Comparison of ENCODE assay signal across 14 cellular contexts in the genomic region with DNA sequence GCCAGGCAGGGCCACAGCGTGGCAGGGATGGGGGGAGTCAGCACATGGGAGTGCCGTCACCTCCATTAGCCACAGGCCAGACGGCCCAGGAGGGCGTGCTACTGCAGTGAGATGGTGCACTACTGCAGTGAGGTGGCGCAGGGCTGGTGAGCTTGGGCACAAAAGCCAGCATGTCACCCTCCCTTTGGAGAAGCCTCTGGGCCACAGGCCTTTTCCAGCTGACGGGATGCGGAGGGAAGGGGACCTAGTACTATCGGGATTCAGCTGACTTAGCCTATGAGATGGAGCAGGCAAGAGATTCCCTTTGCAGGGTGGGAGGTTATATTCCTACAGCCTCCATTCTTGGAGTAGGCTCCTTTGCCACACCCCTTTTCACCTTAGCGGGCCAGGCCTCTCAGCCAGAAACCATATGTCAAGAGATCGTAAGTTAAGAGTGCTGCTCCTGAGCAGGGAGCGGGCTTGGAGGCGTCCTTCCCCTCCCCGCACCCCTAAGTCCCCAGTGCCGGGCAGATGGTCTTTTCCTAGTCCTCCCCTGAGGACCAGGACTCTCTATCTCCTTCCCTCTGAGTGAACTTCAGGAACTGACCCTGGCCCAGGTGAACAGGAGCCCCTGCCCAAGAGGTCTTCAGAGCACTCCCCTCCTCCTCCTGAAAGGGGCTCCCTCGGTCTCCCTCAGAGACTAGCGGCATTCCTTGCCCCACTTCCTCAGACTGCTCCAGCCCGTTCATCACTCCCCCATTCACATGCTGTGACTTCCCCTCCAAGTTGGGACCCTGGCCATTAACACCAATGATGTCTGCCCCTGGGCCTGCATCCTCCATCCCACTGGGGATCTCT. TPM values are rescaled to one million over a fixed set of nuclear protein-coding genes. Genes with fewer than 3 reads are reported as not detected.
DNase-seq lines count a peak whose midpoint lies in the region; ATAC-seq and TF ChIP-seq lines count a peak whose summit lies in the region.
"Had no signal": no experiment of that assay in that cellular context is flagged by ENCODE, and none has a peak within 500 bp of the region (broad histone marks: within the 10 kb centered on the region; RNA-seq: fewer than 3 reads in every experiment).

No MANE protein-coding gene starts in this region.

- H3K4me1 Mint-ChIP-seq in naive thymus-derived CD4-positive, alpha-beta T cell: peaks cover 0 to 13% (median 0%) of the 10 kb centered on the region in 7 donors

- H3K4me3 ChIP-seq in A673 (ENCODE audit: low read depth, low read length, poor library complexity, severe bottlenecking) (no peak overlapping the region), NT2/D1 (ENCODE audit: insufficient read length, low read depth) (no peak overlapping the region), gastroesophageal sphincter (no peak overlapping the region), prostate gland (no peak overlapping the region)
- H3K4me3 ChIP-seq in naive thymus-derived CD4-positive, alpha-beta T cell (ENCODE audit: low read length): no peak overlapping the region
- H3K4me3 ChIP-seq: ovary had no signal

- H3K27me3 ChIP-seq in A673 (replicated peaks; ENCODE audit: insufficient read depth, low read depth, low read length, poor library complexity) (peaks cover 12% of the 10 kb centered on the region), NT2/D1 (ENCODE audit: insufficient read depth, insufficient read length) (no peaks in the 10 kb centered on the region), gastroesophageal sphincter (no peaks in the 10 kb centered on the region), prostate gland (replicated peaks; ENCODE audit: insufficient read depth) (no peaks in the 10 kb centered on the region)
- H3K27me3 ChIP-seq in naive thymus-derived CD4-positive, alpha-beta T cell (ENCODE audit: control insufficient read depth in 2 of 2, insufficient read depth in 2 of 2, low read length in 2 of 2): no peaks in the 10 kb centered on the region
- H3K27me3 ChIP-seq: ovary had no signal

- 60 to 67% methylated on average over 3 to 9 of the region's 17 CpGs for WGBS in gastroesophageal sphincter (ENCODE audit: low coverage in 1 of 2), 2 donors
- 64% methylated on average over 15 of the region's 17 CpGs for WGBS in prostate gland

- DNase-seq in A673 (ENCODE audit: low spot score): no peak
- no peak for DNase-seq in NT2/D1 (ENCODE audit: low read depth, low spot score)
- no peak for DNase-seq in prostate gland (ENCODE audit: low spot score)
- DNase-seq in NCI-H2081 treated with DMSO at 0.1 percent for 48 hours (lab: John Stamatoyannopoulos, UW): no peak
- DNase-seq in SKM-1 treated with dmso at 0.1 percent for 144 hours (lab: John Stamatoyannopoulos, UW; ENCODE audit: unreplicated experiment): no peak
- DNase-seq in naive thymus-derived CD4-positive, alpha-beta T cell: no peak
- DNase-seq: activated CD4-positive, alpha-beta T cell treated with anti-CD3 and anti-CD28 coated beads, Interleukin-2, amount 10 ng/mL, durations not matched to agents 24 days and 14 days; left cardiac atrium; NCI-H526 treated with DMSO at 0.1 percent for 48 hours; stimulated activated CD4-positive, alpha-beta T cell treated with anti-CD3 and anti-CD28 coated beads, Interleukin-4, amount 100 ng/mL, for 24 hours; substantia nigra had no signal

- TF ChIP-seq CTCF in A673 (conservative IDR thresholded peaks at IDR 0.05; ENCODE audit: low read depth, low read length) (no peak), gastroesophageal sphincter (IDR thresholded peaks at IDR 0.05) (no peak), prostate gland (IDR thresholded peaks at IDR 0.05) (no peak)

- TF ChIP-seq POLR2A in gastroesophageal sphincter (IDR thresholded peaks at IDR 0.05): no peak
- TF ChIP-seq POLR2A in prostate gland (IDR thresholded peaks at IDR 0.05): no peak

- H3K4me1 ChIP-seq in A673 (ENCODE audit: insufficient read depth, low read length, poor library complexity, severe bottlenecking): peaks cover 5% of the 10 kb centered on the region
- H3K4me1 ChIP-seq in NT2/D1 (ENCODE audit: insufficient read depth, insufficient read length): peaks cover 72% of the 10 kb centered on the region
- H3K4me1 ChIP-seq in gastroesophageal sphincter: peaks cover 2 to 81% (median 56%) of the 10 kb centered on the region in 3 donors
- H3K4me1 ChIP-seq in prostate gland (replicated peaks): no peaks in the 10 kb centered on the region
- no peaks in the 10 kb centered on the region for H3K4me1 ChIP-seq in naive thymus-derived CD4-positive, alpha-beta T cell (ENCODE audit: control insufficient read depth in 2 of 2, insufficient read depth in 2 of 2, low read length in 2 of 2)

- CTCF ChIA-PET in A673 (lab: Charles Lee): interaction anchor here (0.6 kb wide), 1 partner anchor 224 kb away, joined by 6 read pairs; no protein-coding TSS in a partner anchor
- CTCF ChIA-PET in naive thymus-derived CD4-positive, alpha-beta T cell (lab: Charles Lee): interaction anchor here (1.3 kb wide), 1 partner anchor 21 kb away, joined by 3 read pairs; no protein-coding TSS in a partner anchor

- H3K36me3 Mint-ChIP-seq in naive thymus-derived CD4-positive, alpha-beta T cell: no peaks in the 10 kb centered on the region

- peaks cover 7 to 53% (median 10%) of the 10 kb centered on the region in 5 donors for H3K27me3 Mint-ChIP-seq in naive thymus-derived CD4-positive, alpha-beta T cell

- H3K36me3 ChIP-seq in A673 (ENCODE audit: insufficient read depth, low read length, poor library complexity, severe bottlenecking): no peaks in the 10 kb centered on the region
- peaks cover 40% of the 10 kb centered on the region for H3K36me3 ChIP-seq in NT2/D1 (ENCODE audit: insufficient read depth, insufficient read length, low read length)
- peaks cover 0 to 21% of the 10 kb centered on the region in 2 donors for H3K36me3 ChIP-seq in gastroesophageal sphincter
- H3K36me3 ChIP-seq in prostate gland: no peaks in the 10 kb centered on the region
- no peaks in the 10 kb centered on the region for H3K36me3 ChIP-seq in naive thymus-derived CD4-positive, alpha-beta T cell (ENCODE audit: control insufficient read depth in 2 of 3, insufficient read depth in 3 of 3, low read length in 3 of 3)
- H3K36me3 ChIP-seq: ovary had no signal

- POLR2A ChIA-PET in A673 (lab: Charles Lee; ENCODE audit: low non-redundant PET): no interaction called here
- POLR2A ChIA-PET in naive thymus-derived CD4-positive, alpha-beta T cell (lab: Charles Lee): no interaction called here

- no peak for ATAC-seq in gastroesophageal sphincter
- no peak for ATAC-seq in GM21367 (IDR thresholded peaks at IDR 0.05; ENCODE audit: unreplicated experiment)
- no peak for ATAC-seq in naive thymus-derived CD4-positive, alpha-beta T cell

- H3K4me3 Mint-ChIP-seq in naive thymus-derived CD4-positive, alpha-beta T cell: no peak overlapping the region
- H3K4me3 Mint-ChIP-seq: activated CD4-positive, alpha-beta T cell treated with anti-CD3 and anti-CD28 coated beads, Interleukin-2, amount 10 ng/mL, durations not matched to agents 24 days and 14 days had no signal

- TF ChIP-seq EP300 in gastroesophageal sphincter (IDR thresholded peaks at IDR 0.05): no peak

- H3K9me3 ChIP-seq in A673 (ENCODE audit: low read depth, low read length, poor library complexity, severe bottlenecking): no peaks in the 10 kb centered on the region
- H3K9me3 ChIP-seq in NT2/D1 (ENCODE audit: insufficient read depth, low read length): peaks cover 10% of the 10 kb centered on the region; the same call in 1 of the 2 replicates
- H3K9me3 ChIP-seq in gastroesophageal sphincter: no peaks in the 10 kb centered on the region
- no peaks in the 10 kb centered on the region for H3K9me3 ChIP-seq in prostate gland
- no peaks in the 10 kb centered on the region for H3K9me3 ChIP-seq in naive thymus-derived CD4-positive, alpha-beta T cell (ENCODE audit: control insufficient read depth in 2 of 3, low read length in 3 of 3)
- H3K9me3 ChIP-seq: ovary had no signal

- H3K27ac ChIP-seq in A673 (ENCODE audit: low read depth, low read length, poor library complexity, severe bottlenecking): no peak overlapping the region
- H3K27ac ChIP-seq in gastroesophageal sphincter: peak overlapping the region in 3 of 4 donors; percentile 81 to 87 (median 84)
- H3K27ac ChIP-seq in prostate gland: peak overlapping the region; percentile 69 to 73
- H3K27ac ChIP-seq in naive thymus-derived CD4-positive, alpha-beta T cell (ENCODE audit: low read depth, low read length): no peak overlapping the region

- no peak overlapping the region for H3K27ac Mint-ChIP-seq in naive thymus-derived CD4-positive, alpha-beta T cell
- H3K27ac Mint-ChIP-seq: activated CD4-positive, alpha-beta T cell treated with anti-CD3 and anti-CD28 coated beads, Interleukin-2, amount 10 ng/mL, durations not matched to agents 24 days and 14 days had no signal

- peak overlapping the region; percentile 34 for H3K9ac ChIP-seq in NT2/D1 (ENCODE audit: insufficient read length, low read depth)

- TSS peak; percentile 41 for BruUV-seq in A673 (replicated peaks; lab: Mats Ljungman, UMichigan)

- intact Hi-C loops in A673 (cut with micrococcal nuclease; ENCODE audit: unreplicated experiment) (no loop called here), prostate gland (cut with DNase I) (no loop called here)
- intact Hi-C loops in naive thymus-derived CD4-positive, alpha-beta T cell (cut with micrococcal nuclease): no loop called here

- H3K9me3 Mint-ChIP-seq in naive thymus-derived CD4-positive, alpha-beta T cell: no peaks in the 10 kb centered on the region
- H3K9me3 Mint-ChIP-seq: activated CD4-positive, alpha-beta T cell treated with anti-CD3 and anti-CD28 coated beads, Interleukin-2, amount 10 ng/mL, durations not matched to agents 24 days and 14 days had no signal

RNA-seq across cellular contexts. Expression of a gene that starts 8.2 kb away (rescaled TPM):
- total RNA-seq in A673 (2021): 8.7 and 12.3 TPM in 2 replicates
- 10 to 100 TPM; 13.9 to 34.3 (median 23.9) TPM for total RNA-seq in gastroesophageal sphincter
- 10 to 100 TPM; 11.2 to 33.4 TPM for total RNA-seq in prostate gland
- under 1 TPM in 1 of 5 experiments, not detected in 4; 0.05 TPM for total RNA-seq in naive thymus-derived CD4-positive, alpha-beta T cell
- not detected for polyA plus RNA-seq in naive thymus-derived CD4-positive, alpha-beta T cell

RNA-seq across cellular contexts. Expression of a gene that starts 27.1 kb away (rescaled TPM):
- not detected in 2 replicates for total RNA-seq in A673 (2021)
- 1 to 10 TPM in 2 of 4 donors, under 1 TPM in 1, not detected in 1; 0.50 to 5.0 (median 1.9) TPM for total RNA-seq in gastroesophageal sphincter
- 1 to 10 TPM in 1 of 2 donors, not detected in 1; 4.9 TPM for total RNA-seq in prostate gland
- total RNA-seq in naive thymus-derived CD4-positive, alpha-beta T cell: not detected
- polyA plus RNA-seq in naive thymus-derived CD4-positive, alpha-beta T cell: not detected
- total RNA-seq: activated CD4-positive, alpha-beta T cell treated with anti-CD3 and anti-CD28 coated beads, Interleukin-2, amount 10 ng/mL, durations not matched to agents 24 days and 14 days had no signal

RNA-seq across cellular contexts. Expression of a gene that starts 36.4 kb away (rescaled TPM):
- total RNA-seq in A673 (2021): 1.1 and 4.0 TPM in 2 replicates
- 10 to 100 TPM in 1 of 4 donors, 1 to 10 TPM in 2, under 1 TPM in 1; 0.54 to 36.7 (median 6.0) TPM for total RNA-seq in gastroesophageal sphincter
- total RNA-seq in prostate gland: 10 to 100 TPM; 27.3 to 30.8 TPM
- total RNA-seq in naive thymus-derived CD4-positive, alpha-beta T cell: 1 to 10 TPM in 4 of 5 experiments, under 1 TPM in 1; 0.38 to 2.5 (median 1.4) TPM
- polyA plus RNA-seq in naive thymus-derived CD4-positive, alpha-beta T cell: 1 to 10 TPM in 1 of 2 donors, under 1 TPM in 1; 0.40 to 1.1 TPM

RNA-seq across cellular contexts. Expression of a gene that starts 49.8 kb away (rescaled TPM):
- total RNA-seq in A673 (2021) (not detected in 2 replicates), gastroesophageal sphincter (1 to 10 TPM in 2 of 4 donors, under 1 TPM in 2; 0.13 to 3.0 (median 1.2) TPM), prostate gland (10 to 100 TPM in 1 of 2 donors, 1 to 10 TPM in 1; 6.1 to 10.2 TPM)
- not detected for total RNA-seq in naive thymus-derived CD4-positive, alpha-beta T cell
- polyA plus RNA-seq in naive thymus-derived CD4-positive, alpha-beta T cell: not detected
- total RNA-seq: activated CD4-positive, alpha-beta T cell treated with anti-CD3 and anti-CD28 coated beads, Interleukin-2, amount 10 ng/mL, durations not matched to agents 24 days and 14 days had no signal

RNA-seq across cellular contexts. Expression of a gene that starts 59.2 kb away (rescaled TPM):
- 20.2 TPM in 2 replicates for total RNA-seq in A673 (2021)
- total RNA-seq in gastroesophageal sphincter: 10 to 100 TPM in 3 of 4 donors, 1 to 10 TPM in 1; 8.4 to 29.0 (median 17.4) TPM
- total RNA-seq in prostate gland: 10 to 100 TPM; 62.0 to 69.5 TPM
- total RNA-seq in naive thymus-derived CD4-positive, alpha-beta T cell: 10 to 100 TPM; 16.0 to 29.8 (median 29.1) TPM
- 1 to 10 TPM; 4.4 to 5.1 TPM for polyA plus RNA-seq in naive thymus-derived CD4-positive, alpha-beta T cell

Comparison
In these comparisons a context has a peak if more than half of its experiments do, and no peak if none do; other contexts are left out.
1. H3K27ac ChIP-seq: peak in gastroesophageal sphincter (3 of 4) and prostate gland (2 of 2); none in A673 (single experiment) and naive thymus-derived CD4-positive, alpha-beta T cell (single experiment).